In genomic region chrX:47218280-47218919, GRCh38 we compare ENCODE assay signal across 8 cellular contexts. TPM values are rescaled to one million over a fixed set of nuclear protein-coding genes. Genes with fewer than 3 reads are reported as not detected.
DNase-seq lines count a peak whose midpoint lies in the region; ATAC-seq and TF ChIP-seq lines count a peak whose summit lies in the region.

CDK16 (plus strand) TSS chrX:47218681; CDS start chrX:47223558, 4,877 bp downstream.

- H3K27me3 ChIP-seq in right atrium auricular region, result no peaks in the 10 kb centered on the region
- H3K27me3 ChIP-seq in rectal smooth muscle tissue (ENCODE audit: control insufficient read depth, insufficient read depth, low read length), result no peaks in the 10 kb centered on the region
- H3K27me3 ChIP-seq in aorta (ENCODE audit: control insufficient read depth in 1 of 2, insufficient read depth in 2 of 2, low read length in 1 of 2), result no peaks in the 10 kb centered on the region

- peak; percentile 84 for TF ChIP-seq POLR2A in GM15510 (IDR thresholded peaks at IDR 0.05; ENCODE audit: borderline replicate concordance, extremely low read depth, insufficient read length)

- H3K36me3 ChIP-seq in right atrium auricular region (peaks cover 31% of the 10 kb centered on the region), rectal smooth muscle tissue (ENCODE audit: control insufficient read depth, insufficient read depth, low read length) (peaks cover 28% of the 10 kb centered on the region), aorta (ENCODE audit: control insufficient read depth in 1 of 2, insufficient read depth in 2 of 2, low read length in 1 of 2) (peaks cover 0 to 7% of the 10 kb centered on the region in 2 donors)

- WGBS in aorta, 2 donors, result 0 to 2% methylated on average over 34 to 61 of the region's 61 CpGs

- intact Hi-C loops in aorta (cut with DNase I), result loop anchor here in 1 of 2 donors (1.0 kb wide), 2 partner anchors 15 to 25 kb away; partner anchors contain the start of genes UBA1 and USP11

- H3K4me3 ChIP-seq in right atrium auricular region (peak within 1 kb of the TSS; percentile 89), rectal smooth muscle tissue (ENCODE audit: low read length) (peak within 1 kb of the TSS; percentile 94), aorta (ENCODE audit: low read length in 2 of 2) (peak within 1 kb of the TSS; percentile 69 to 70)

- no peaks in the 10 kb centered on the region for H3K9me3 ChIP-seq in right atrium auricular region
- H3K9me3 ChIP-seq in aorta (ENCODE audit: control insufficient read depth, low read length), result no peaks in the 10 kb centered on the region

- H3K27ac ChIP-seq in angular gyrus (ENCODE audit: low read depth, low read length) (peak within 1 kb of the TSS; percentile 98), right atrium auricular region (peak within 1 kb of the TSS; percentile 94 to 96), rectal smooth muscle tissue (ENCODE audit: low read depth, low read length) (peak within 1 kb of the TSS; percentile 98), aorta (ENCODE audit: low read depth in 1 of 2, low read length in 2 of 2) (peak within 1 kb of the TSS; percentile 16 to 96)

- peak within 1 kb of the TSS; percentile 93 for H3K9ac ChIP-seq in rectal smooth muscle tissue (ENCODE audit: low read length)

- ATAC-seq in HG02852 (IDR thresholded peaks at IDR 0.05; ENCODE audit: unreplicated experiment) (peak; percentile 44), aorta (ENCODE audit: low FRiP score) (peak; percentile 91)

- no peak for TF ChIP-seq CTCF in right atrium auricular region (IDR thresholded peaks at IDR 0.05)

- H3K4me1 ChIP-seq in right atrium auricular region, result peaks cover 0 to 36% of the 10 kb centered on the region in 2 donors
- peaks cover 14% of the 10 kb centered on the region for H3K4me1 ChIP-seq in rectal smooth muscle tissue (ENCODE audit: control insufficient read depth, insufficient read depth, low read length)
- H3K4me1 ChIP-seq in aorta (ENCODE audit: control insufficient read depth in 1 of 2, insufficient read depth in 2 of 2, low read length in 2 of 2), result no peaks in the 10 kb centered on the region

- DNase-seq in NCI-H1436 treated with DMSO at 0.1 percent for 48 hours (lab: John Stamatoyannopoulos, UW) (peak; percentile 27), T-helper 2 cell (peak; percentile 37 to 88 (median 53)), right atrium auricular region (ENCODE audit: low spot score) (peak; percentile 83), aorta (peak; percentile 90 to 93)

RNA-seq across cellular contexts. Expression of gene CDK16, which starts in this region (rescaled TPM):
- total RNA-seq in right atrium auricular region (100 to 1,000 TPM; 128 to 140 TPM), aorta (10 to 100 TPM; 52.5 to 61.3 TPM)
- polyA plus RNA-seq in aorta, result 10 to 100 TPM; 14.0 to 45.5 TPM

Comparison
In these comparisons a context has a peak if more than half of its experiments do, and no peak if none do; other contexts are left out.
1. Peak in every context shown above with its lines: DNase-seq, ATAC-seq, H3K4me3 ChIP-seq and H3K27ac ChIP-seq.
2. DNase-seq: peak in every context shown above with its lines; median percentile 92 in aorta; 83 in right atrium auricular region; 53 in T-helper 2 cell; 27 in NCI-H1436 treated with DMSO at 0.1 percent for 48 hours.